Comparison of ENCODE assay signal across 10 cellular contexts in the genomic region with DNA sequence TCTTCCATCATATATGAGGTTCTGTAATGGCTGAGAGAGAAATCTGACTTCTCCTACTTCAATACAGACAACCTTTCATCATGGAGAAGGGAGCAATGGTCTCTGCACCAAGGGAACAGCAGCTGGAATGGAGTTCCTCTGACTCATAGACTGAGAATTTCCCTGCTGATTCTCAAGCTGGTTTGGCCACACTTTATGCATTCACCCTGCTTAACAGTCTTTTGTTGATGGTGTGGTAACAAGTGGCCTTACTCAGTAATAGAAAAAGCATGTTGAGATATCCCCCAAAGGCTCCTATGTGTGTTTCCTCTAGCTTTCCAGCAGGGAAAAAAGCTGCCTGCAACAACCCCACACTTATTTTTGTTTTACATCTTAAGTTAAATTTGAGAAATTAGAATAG.
DNase-seq lines count a peak whose midpoint lies in the region; ATAC-seq, FAIRE-seq and TF ChIP-seq lines count a peak whose summit lies in the region.
"Had no signal": no experiment of that assay in that cellular context is flagged by ENCODE, and none has a peak within 500 bp of the region (broad histone marks: within the 10 kb centered on the region; RNA-seq: fewer than 3 reads in every experiment).

No MANE protein-coding gene starts in this region.

- no peak overlapping the region for H4K8ac ChIP-seq in trophoblast cell (ENCODE audit: low read depth, low read length)

- H2BK120ac ChIP-seq in trophoblast cell (ENCODE audit: insufficient read depth, low read length, poor library complexity): no peak overlapping the region

- intact Hi-C loops in posterior vena cava (cut with DNase I) (loop anchor here in 1 of 2 donors (10.0 kb wide), 2 partner anchors 121 to 191 kb away; no protein-coding TSS in a partner anchor), uterus (cut with DNase I; ENCODE audit: low total_unique reads) (no loop called here)

- H3K4me3 ChIP-seq in trophoblast cell (ENCODE audit: low read depth, low read length) (no peak overlapping the region), uterus (no peak overlapping the region)

- no peaks in the 10 kb centered on the region for H3K9me3 ChIP-seq in trophoblast cell (ENCODE audit: insufficient read depth, low read depth, low read length)
- H3K9me3 ChIP-seq in uterus: no peaks in the 10 kb centered on the region

- no peak overlapping the region for H2AFZ ChIP-seq in trophoblast cell (ENCODE audit: insufficient read depth, low read length, poor library complexity)

- no peak overlapping the region for H2BK5ac ChIP-seq in trophoblast cell (ENCODE audit: low read depth, low read length, poor library complexity)

- peak; percentile 96 for FAIRE-seq in RCC 7860 (lab: Jason Lieb, UNC)

- H3K27ac ChIP-seq in trophoblast cell (ENCODE audit: low read depth, low read length): peak overlapping the region; percentile 95
- H3K27ac ChIP-seq in uterus: no peak overlapping the region

- peaks cover 15% of the 10 kb centered on the region for H3K79me1 ChIP-seq in trophoblast cell (ENCODE audit: low read length)

- H3K23ac ChIP-seq in trophoblast cell (ENCODE audit: low read length): no peak overlapping the region

- H2AK5ac ChIP-seq in trophoblast cell (ENCODE audit: low read length): no peak overlapping the region

- H3K36me3 ChIP-seq in trophoblast cell (ENCODE audit: control insufficient read depth in 1 of 2, insufficient read depth in 2 of 2, low read length in 2 of 2): no peaks in the 10 kb centered on the region
- H3K36me3 ChIP-seq in uterus: no peaks in the 10 kb centered on the region

- peak overlapping the region; percentile 9 for H3K4me2 ChIP-seq in trophoblast cell (ENCODE audit: low read length)

- H3K4me1 ChIP-seq in trophoblast cell (ENCODE audit: control insufficient read depth in 1 of 2, insufficient read depth in 2 of 2, low read length in 2 of 2): peaks cover 10 to 14% of the 10 kb centered on the region in 2 experiments
- no peaks in the 10 kb centered on the region for H3K4me1 ChIP-seq in uterus

- no peak overlapping the region for H3K18ac ChIP-seq in trophoblast cell (ENCODE audit: low read length)

- H2BK12ac ChIP-seq in trophoblast cell (ENCODE audit: low read length): no peak overlapping the region

- DNase-seq in EH (ENCODE audit: low read depth): peak; percentile 99
- peak; percentile 93 for DNase-seq in RCC 7860 (ENCODE audit: low spot score)
- peak; percentile 100 for DNase-seq in fibroblast of peridontal ligament (ENCODE audit: extremely low read depth)
- DNase-seq in trophoblast cell: peak; percentile 84 to 95
- no peak for DNase-seq in posterior vena cava (ENCODE audit: low spot score)
- DNase-seq in uterus: no peak
- no peak for DNase-seq in NCI-H187 treated with DMSO at 0.1 percent for 48 hours (lab: John Stamatoyannopoulos, UW)
- DNase-seq: effector CD8-positive, alpha-beta T cell; NCI-H1930 had no signal

- H3K4ac ChIP-seq in trophoblast cell (ENCODE audit: low read depth, low read length): no peak overlapping the region

- no peak for TF ChIP-seq POLR2A in uterus (IDR thresholded peaks at IDR 0.05)

- no peak overlapping the region for H4K91ac ChIP-seq in trophoblast cell (ENCODE audit: low read depth, low read length)

- TF ChIP-seq CTCF in uterus (IDR thresholded peaks at IDR 0.05): no peak

- H3K27me3 ChIP-seq in trophoblast cell (ENCODE audit: insufficient read depth, low read length) (no peaks in the 10 kb centered on the region), uterus (no peaks in the 10 kb centered on the region)

- H3K9ac ChIP-seq in trophoblast cell (ENCODE audit: low read length): no peak overlapping the region

- no peak overlapping the region for H3K14ac ChIP-seq in trophoblast cell (ENCODE audit: low read length)

- H4K12ac ChIP-seq in trophoblast cell (ENCODE audit: low read depth, low read length): no peak overlapping the region

- no peaks in the 10 kb centered on the region for H3K79me2 ChIP-seq in trophoblast cell (ENCODE audit: control insufficient read depth, insufficient read depth, low read length, poor library complexity)

- ATAC-seq in HG03108 (IDR thresholded peaks at IDR 0.05; ENCODE audit: unreplicated experiment): no peak

Comparison
In these comparisons a context has a peak if more than half of its experiments do, and no peak if none do; other contexts are left out.
1. DNase-seq: peak in EH (single experiment), RCC 7860 (single experiment), fibroblast of peridontal ligament (single experiment) and trophoblast cell (2 of 2); none in posterior vena cava (single experiment), uterus (0 of 2) and NCI-H187 treated with DMSO at 0.1 percent for 48 hours (single experiment).